23 cellular contexts compared by ENCODE assay signal in the genomic region with DNA sequence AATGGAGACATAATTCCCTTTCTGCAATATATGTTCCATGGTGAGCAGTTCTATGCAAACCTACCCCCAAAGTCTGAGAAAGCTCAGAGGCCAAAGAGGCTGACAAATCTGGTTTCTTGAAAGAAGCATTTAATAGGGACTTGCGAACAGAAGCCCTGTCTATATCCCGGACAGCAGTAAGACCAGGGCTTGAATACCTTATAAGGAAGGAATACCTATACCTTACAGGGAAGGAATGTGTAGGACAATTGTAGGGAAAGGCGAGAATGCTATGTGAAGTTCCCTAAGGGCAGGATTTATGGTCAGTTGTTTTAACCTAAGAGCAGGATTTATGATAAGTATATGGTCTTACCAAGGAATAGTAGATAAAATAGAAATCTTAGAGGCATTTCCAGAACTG. TPM values are rescaled to one million over a fixed set of nuclear protein-coding genes. Genes with fewer than 3 reads are reported as not detected.
DNase-seq lines count a peak whose midpoint lies in the region; ATAC-seq and TF ChIP-seq lines count a peak whose summit lies in the region.
"Had no signal": no experiment of that assay in that cellular context is flagged by ENCODE, and none has a peak within 500 bp of the region (broad histone marks: within the 10 kb centered on the region; RNA-seq: fewer than 3 reads in every experiment).

No MANE protein-coding gene starts in this region.

- no peak for ATAC-seq in heart right ventricle
- ATAC-seq in stimulated activated memory B cell treated with anti-CD40 and anti-IgM and Interleukin-4, amounts not matched to agents 10 μg/mL and 1 μg/mL and 100 μg/mL, for 72 hours, result no peak
- ATAC-seq: A549; CD8-positive, alpha-beta T cell; GM12878 had no signal

- H3K27ac ChIP-seq in cardiac muscle cell (peak overlapping the region; percentile 1), heart right ventricle (no peak overlapping the region), esophagus squamous epithelium (no peak overlapping the region)
- H3K27ac ChIP-seq: 22Rv1, A549, C4-2B had no signal

- no peak for TF ChIP-seq POLR2A in esophagus squamous epithelium (IDR thresholded peaks at IDR 0.05)

- peaks cover 37% of the 10 kb centered on the region for H3K4me1 Mint-ChIP-seq in endothelial cell (ENCODE audit: unreplicated experiment)
- H3K4me1 Mint-ChIP-seq in stimulated activated memory B cell treated with anti-CD40 and anti-IgM and Interleukin-4, amounts not matched to agents 10 μg/mL and 1 μg/mL and 100 μg/mL, for 72 hours, result peaks cover 18% of the 10 kb centered on the region

- H3K9me3 Mint-ChIP-seq in endothelial cell (ENCODE audit: unreplicated experiment), result no peaks in the 10 kb centered on the region
- H3K9me3 Mint-ChIP-seq in stimulated activated memory B cell treated with anti-CD40 and anti-IgM and Interleukin-4, amounts not matched to agents 10 μg/mL and 1 μg/mL and 100 μg/mL, for 72 hours, result peaks cover 8% of the 10 kb centered on the region
- H3K9me3 Mint-ChIP-seq: CD4-positive, alpha-beta T cell; CD8-positive, alpha-beta T cell had no signal

- peaks cover 5% of the 10 kb centered on the region for H3K36me3 Mint-ChIP-seq in endothelial cell (ENCODE audit: low read depth, unreplicated experiment)
- peaks cover 12% of the 10 kb centered on the region for H3K36me3 Mint-ChIP-seq in stimulated activated memory B cell treated with anti-CD40 and anti-IgM and Interleukin-4, amounts not matched to agents 10 μg/mL and 1 μg/mL and 100 μg/mL, for 72 hours

- H3K27me3 Mint-ChIP-seq in endothelial cell (ENCODE audit: unreplicated experiment), result peaks cover 10% of the 10 kb centered on the region
- H3K27me3 Mint-ChIP-seq in stimulated activated memory B cell treated with anti-CD40 and anti-IgM and Interleukin-4, amounts not matched to agents 10 μg/mL and 1 μg/mL and 100 μg/mL, for 72 hours, result no peaks in the 10 kb centered on the region
- H3K27me3 Mint-ChIP-seq: B cell; CD4-positive, alpha-beta T cell had no signal

- no peaks in the 10 kb centered on the region for H3K9me3 ChIP-seq in cardiac muscle cell (ENCODE audit: low read depth)
- peaks cover 0 to under 1% (median 0%) of the 10 kb centered on the region in 11 donors for H3K9me3 ChIP-seq in heart right ventricle
- no peaks in the 10 kb centered on the region for H3K9me3 ChIP-seq in esophagus squamous epithelium
- H3K9me3 ChIP-seq: A549, Caco-2 had no signal

- H3K4me1 ChIP-seq in cardiac muscle cell (ENCODE audit: low read depth), result peaks cover 3% of the 10 kb centered on the region
- H3K4me1 ChIP-seq in heart right ventricle, result peaks cover 0 to 34% (median 8%) of the 10 kb centered on the region in 9 donors
- H3K4me1 ChIP-seq in esophagus squamous epithelium, result peaks cover 0 to 12% (median 7%) of the 10 kb centered on the region in 3 donors

- TF ChIP-seq CTCF in cardiac muscle cell (IDR thresholded peaks at IDR 0.05; ENCODE audit: low read depth, low read length), result no peak
- TF ChIP-seq CTCF in heart right ventricle (IDR thresholded peaks at IDR 0.05), result no peak
- no peak for TF ChIP-seq CTCF in endothelial cell (IDR thresholded peaks at IDR 0.05; ENCODE audit: unreplicated experiment)
- TF ChIP-seq CTCF in esophagus squamous epithelium (IDR thresholded peaks at IDR 0.05), result no peak

- H3K4me3 Mint-ChIP-seq in endothelial cell (ENCODE audit: unreplicated experiment), result peak overlapping the region; percentile 15
- no peak overlapping the region for H3K4me3 Mint-ChIP-seq in stimulated activated memory B cell treated with anti-CD40 and anti-IgM and Interleukin-4, amounts not matched to agents 10 μg/mL and 1 μg/mL and 100 μg/mL, for 72 hours
- H3K4me3 Mint-ChIP-seq: B cell; CD4-positive, alpha-beta T cell; CD8-positive, alpha-beta T cell had no signal

- DNase-seq in cardiac muscle cell (ENCODE audit: low read depth in 1 of 2, low spot score in 1 of 2) (no peak), heart right ventricle (no peak), endothelial cell (ENCODE audit: low spot score) (no peak), esophagus squamous epithelium (lab: John Stamatoyannopoulos, UW) (no peak)
- DNase-seq: AML-193; Caco-2; Calu3; CD4-positive, alpha-beta T cell; CD8-positive, alpha-beta T cell; DMS79 treated with DMSO at 0.1 percent for 48 hours; EL; GDM1 had no signal

- intact Hi-C loops in heart right ventricle (cut with DNase I), result no loop called here
- intact Hi-C loops in esophagus squamous epithelium (cut with DNase I), result no loop called here

- 95 to 96% methylated on average over 3 of the region's 3 CpGs for WGBS in heart right ventricle, 2 donors
- 92 to 96% methylated on average over 3 of the region's 3 CpGs for WGBS in esophagus squamous epithelium, 2 donors

- H3K36me3 ChIP-seq in cardiac muscle cell, result no peaks in the 10 kb centered on the region
- no peaks in the 10 kb centered on the region for H3K36me3 ChIP-seq in heart right ventricle
- H3K36me3 ChIP-seq in esophagus squamous epithelium, result no peaks in the 10 kb centered on the region

- H3K4me3 ChIP-seq in cardiac muscle cell, result no peak overlapping the region
- no peak overlapping the region for H3K4me3 ChIP-seq in heart right ventricle
- no peak overlapping the region for H3K4me3 ChIP-seq in esophagus squamous epithelium
- H3K4me3 ChIP-seq: A549; BLaER1 treated with 17β-estradiol and CSF1 and Interleukin-3, amounts not matched to agents 10 nM and 100 nM; GM12878 had no signal

- H3K27me3 ChIP-seq in cardiac muscle cell (no peaks in the 10 kb centered on the region), heart right ventricle (peaks cover 0 to 8% (median 0%) of the 10 kb centered on the region in 7 donors), esophagus squamous epithelium (no peaks in the 10 kb centered on the region)
- H3K27me3 ChIP-seq: BLaER1 treated with 17β-estradiol and CSF1 and Interleukin-3, amounts not matched to agents 10 nM and 100 nM had no signal

- H3K27ac Mint-ChIP-seq in endothelial cell (ENCODE audit: unreplicated experiment), result no peak overlapping the region
- no peak overlapping the region for H3K27ac Mint-ChIP-seq in stimulated activated memory B cell treated with anti-CD40 and anti-IgM and Interleukin-4, amounts not matched to agents 10 μg/mL and 1 μg/mL and 100 μg/mL, for 72 hours
- H3K27ac Mint-ChIP-seq: B cell; CD4-positive, alpha-beta T cell; CD8-positive, alpha-beta T cell had no signal

RNA-seq across cellular contexts. Expression of gene SLC41A1, which starts 5.0 kb away (rescaled TPM):
- total RNA-seq in cardiac muscle cell, result 29.4 and 52.1 TPM in 2 replicates
- polyA plus RNA-seq in cardiac muscle cell, result 43.5 and 44.5 TPM in 2 replicates
- 100 to 1,000 TPM; 247 to 566 (median 322) TPM for total RNA-seq in heart right ventricle
- polyA plus RNA-seq in heart right ventricle, result 100 to 1,000 TPM in 1 of 2 donors, 10 to 100 TPM in 1; 97.0 to 102 TPM
- total RNA-seq in endothelial cell (ENCODE audit: unreplicated experiment), result 35.2 TPM
- 10 to 100 TPM in 2 of 4 donors, 1 to 10 TPM in 2; 5.2 to 14.1 (median 8.3) TPM for total RNA-seq in esophagus squamous epithelium

RNA-seq across cellular contexts. Expression of gene PM20D1, which starts 31.9 kb away (rescaled TPM):
- total RNA-seq in cardiac muscle cell (not detected in 2 replicates), heart right ventricle (1 to 10 TPM in 4 of 10 donors, under 1 TPM in 6; 0.12 to 1.9 (median 0.66) TPM), endothelial cell (ENCODE audit: unreplicated experiment) (not detected), esophagus squamous epithelium (under 1 TPM in 1 of 4 donors, not detected in 3; 0.57 TPM)
- polyA plus RNA-seq in cardiac muscle cell (0.18 and 0.57 TPM in 2 replicates), heart right ventricle (under 1 TPM; 0.30 to 0.73 TPM)
- total RNA-seq: A172, Caco-2, Daoy, G401, GM12878 had no signal
- polyA plus RNA-seq: A549, BJ, GM12878 had no signal

RNA-seq across cellular contexts. Expression of gene RAB29, which starts 42.7 kb away (rescaled TPM):
- total RNA-seq in cardiac muscle cell (3.3 and 7.2 TPM in 2 replicates), heart right ventricle (10 to 100 TPM in 9 of 10 donors, 1 to 10 TPM in 1; 9.1 to 23.1 (median 16.3) TPM), endothelial cell (ENCODE audit: unreplicated experiment) (19.4 TPM), esophagus squamous epithelium (10 to 100 TPM in 1 of 4 donors, 1 to 10 TPM in 3; 3.0 to 19.3 (median 7.0) TPM)
- polyA plus RNA-seq in cardiac muscle cell (6.5 and 15.2 TPM in 2 replicates), heart right ventricle (10 to 100 TPM in 1 of 2 donors, 1 to 10 TPM in 1; 5.6 to 10.4 TPM)
